8 cellular contexts compared by ENCODE assay signal in the genomic region with DNA sequence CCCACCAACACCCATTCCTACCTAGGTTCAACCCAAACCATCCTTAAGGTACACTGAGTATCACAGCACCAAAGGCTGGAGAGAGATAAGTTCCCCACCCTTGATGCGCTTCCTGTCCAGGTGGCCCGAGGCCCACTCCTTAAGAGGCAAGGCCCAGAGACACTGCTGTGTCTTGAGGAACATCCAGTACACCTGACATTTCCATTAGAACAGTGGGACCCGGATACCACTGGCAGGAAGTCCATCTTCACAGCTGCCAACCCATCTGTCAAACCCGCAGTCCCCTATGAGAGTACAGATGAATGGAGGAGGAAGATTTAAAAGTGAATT. TPM values are rescaled to one million over a fixed set of nuclear protein-coding genes. Genes with fewer than 3 reads are reported as not detected.
DNase-seq lines count a peak whose midpoint lies in the region; ATAC-seq and TF ChIP-seq lines count a peak whose summit lies in the region.

No MANE protein-coding gene starts in this region.

- TF ChIP-seq CTCF in H9 (conservative IDR thresholded peaks at IDR 0.05) (no peak), astrocyte of the cerebellum (IDR thresholded peaks at IDR 0.05; ENCODE audit: low read depth, low read length, missing control alignments) (no peak)

- H3K27ac Mint-ChIP-seq in H9 = no peak overlapping the region

- in situ Hi-C loops in astrocyte of the cerebellum (cut with HindIII; ENCODE audit: low sequenced_read_pairs) = no loop called here

- H3K4ac ChIP-seq in H9 (ENCODE audit: low read depth, low read length) = no peak overlapping the region

- H3K79me1 ChIP-seq in H9 (ENCODE audit: insufficient read depth, low read depth, low read length, poor library complexity, severe bottlenecking) = no peaks in the 10 kb centered on the region

- H3K9ac ChIP-seq in H9 (ENCODE audit: extremely low read depth, insufficient read length, low read length) = no peak overlapping the region

- H2BK5ac ChIP-seq in H9 (ENCODE audit: insufficient read length, low read length) = no peak overlapping the region

- H3K36me3 ChIP-seq in ACC112 (ENCODE audit: insufficient read depth, low read length) = no peaks in the 10 kb centered on the region
- H3K36me3 ChIP-seq in mesodermal cell (ENCODE audit: control insufficient read depth, insufficient read depth, low read length) = no peaks in the 10 kb centered on the region
- no peaks in the 10 kb centered on the region for H3K36me3 ChIP-seq in aorta (ENCODE audit: control insufficient read depth in 1 of 2, insufficient read depth in 2 of 2, low read length in 1 of 2)

- H2BK120ac ChIP-seq in H9 (ENCODE audit: low read depth, low read length, poor library complexity, severe bottlenecking) = no peak overlapping the region

- no peak overlapping the region for H3K14ac ChIP-seq in H9 (ENCODE audit: insufficient read depth, low read length)

- peak; percentile 45 for DNase-seq in H9
- DNase-seq in astrocyte of the cerebellum (ENCODE audit: low read depth) = no peak
- DNase-seq in aorta = no peak
- no peak for DNase-seq in SIG-M5 (lab: John Stamatoyannopoulos, UW)
- no peak for DNase-seq in NCI-H128 (lab: John Stamatoyannopoulos, UW; ENCODE audit: unreplicated experiment)
- no peak for DNase-seq in NCI-H748 (lab: John Stamatoyannopoulos, UW; ENCODE audit: unreplicated experiment)

- H3K4me1 Mint-ChIP-seq in H9 = peaks cover 15 to 18% of the 10 kb centered on the region in 2 experiments

- H3K27me3 ChIP-seq in ACC112 (ENCODE audit: insufficient read depth, low read length) (no peaks in the 10 kb centered on the region), H9 (ENCODE audit: insufficient read depth, low read length) (no peaks in the 10 kb centered on the region), aorta (ENCODE audit: control insufficient read depth in 1 of 2, insufficient read depth in 2 of 2, low read length in 1 of 2) (no peaks in the 10 kb centered on the region)

- H3K27ac ChIP-seq in ACC112 (ENCODE audit: low read depth, low read length) (peak overlapping the region; percentile 60), H9 (ENCODE audit: insufficient read length, low read depth, low read length) (no peak overlapping the region), mesodermal cell (ENCODE audit: low read depth, low read length, severe bottlenecking) (peak overlapping the region; percentile 73), aorta (ENCODE audit: low read depth in 1 of 2, low read length in 2 of 2) (peak overlapping the region; percentile 48 to 71)

- H4K8ac ChIP-seq in H9 (replicated peaks; ENCODE audit: insufficient read length, low read depth, low read length) = no peak overlapping the region

- H3K4me3 ChIP-seq in ACC112 (ENCODE audit: low read depth, low read length) (peak overlapping the region; percentile 95), astrocyte of the cerebellum (ENCODE audit: low read depth, low read length) (peak overlapping the region; percentile 62), mesodermal cell (ENCODE audit: extremely low read depth, insufficient read depth, low read length, poor library complexity, severe bottlenecking) (peak overlapping the region; percentile 62), aorta (ENCODE audit: low read length in 2 of 2) (peak overlapping the region in 1 of 2 donors; percentile 64)

- no CpG with 5 or more reads among the region's 4 CpGs for WGBS in H9 (ENCODE audit: extremely low coverage, insufficient read length, low lambda C conversion rate)
- 67 to 88% methylated on average over 2 to 3 of the region's 4 CpGs for WGBS in mesodermal cell (ENCODE audit: insufficient coverage in 2 of 2), 2 experiments
- 45 to 48% methylated on average over 4 of the region's 4 CpGs for WGBS in aorta, 2 donors

- H2BK15ac ChIP-seq in H9 (ENCODE audit: low read depth, low read length) = no peak overlapping the region

- no peak overlapping the region for H2BK20ac ChIP-seq in H9 (ENCODE audit: low read depth, low read length, poor library complexity, severe bottlenecking)

- peak overlapping the region; percentile 72 to 84 for H3K4me3 Mint-ChIP-seq in H9

- H3K27me3 Mint-ChIP-seq in H9 (ENCODE audit: low read depth) = peaks cover 20% of the 10 kb centered on the region

- no peak overlapping the region for H3T11ph ChIP-seq in H9 (ENCODE audit: low read length)

- H3K36me3 Mint-ChIP-seq in H9 (ENCODE audit: insufficient read depth in 1 of 3, low read depth in 3 of 3) = peaks cover 0 to 1% (median 0%) of the 10 kb centered on the region in 3 experiments; a peak in 1 of 7 replicates

- no peaks in the 10 kb centered on the region for H4K20me1 ChIP-seq in H9 (ENCODE audit: control insufficient read depth, insufficient read depth, insufficient read length)

- H3K9me3 Mint-ChIP-seq in H9 = no peaks in the 10 kb centered on the region; a peak in 1 of 5 replicates

- H2AK5ac ChIP-seq in H9 (ENCODE audit: insufficient read length, low read length) = no peak overlapping the region

- H3K23me2 ChIP-seq in H9 (ENCODE audit: insufficient read length, low read depth, low read length, poor library complexity, severe bottlenecking) = peaks cover 6% of the 10 kb centered on the region

- H3K18ac ChIP-seq in H9 (ENCODE audit: insufficient read length, low read depth, low read length) = no peak overlapping the region

- H3K4me2 ChIP-seq in H9 (ENCODE audit: insufficient read depth, insufficient read length, low read length) = peak overlapping the region; percentile 38

- H3K23ac ChIP-seq in H9 (ENCODE audit: insufficient read length, low read depth, low read length) = no peak overlapping the region

- H3K4me1 ChIP-seq in ACC112 (ENCODE audit: control insufficient read depth, insufficient read depth, low read length, unreplicated experiment) = peaks cover 16% of the 10 kb centered on the region
- H3K4me1 ChIP-seq in H9 (ENCODE audit: insufficient read depth, low read length) = peaks cover 2% of the 10 kb centered on the region; the same call in 1 of the 2 replicates
- peaks cover 8% of the 10 kb centered on the region for H3K4me1 ChIP-seq in mesodermal cell (ENCODE audit: control insufficient read depth, insufficient read depth, low read length, poor library complexity, severe bottlenecking)
- no peaks in the 10 kb centered on the region for H3K4me1 ChIP-seq in aorta (ENCODE audit: control insufficient read depth in 1 of 2, insufficient read depth in 2 of 2, low read length in 2 of 2)

- intact Hi-C loops in aorta (cut with DNase I) = no loop called here

- no peak overlapping the region for H4K5ac ChIP-seq in H9 (ENCODE audit: insufficient read length, low read depth, low read length)

- H3K9me3 ChIP-seq in H9 (ENCODE audit: control insufficient read depth, low read depth, low read length) (no peaks in the 10 kb centered on the region), mesodermal cell (ENCODE audit: control insufficient read depth, low read length) (no peaks in the 10 kb centered on the region), aorta (ENCODE audit: control insufficient read depth, low read length) (no peaks in the 10 kb centered on the region)

- no peak overlapping the region for H3K56ac ChIP-seq in H9 (ENCODE audit: insufficient read length, low read depth, low read length)

- no peak for ATAC-seq in aorta (ENCODE audit: low FRiP score)

- H2AFZ ChIP-seq in ACC112 (ENCODE audit: low read length, unreplicated experiment) (peak overlapping the region; percentile 88), H9 (ENCODE audit: low read length) (no peak overlapping the region)

- H2BK12ac ChIP-seq in H9 (ENCODE audit: insufficient read length, low read depth, low read length) = no peak overlapping the region

- H3K79me2 ChIP-seq in ACC112 (ENCODE audit: control insufficient read depth, insufficient read depth, low read length, unreplicated experiment) (peaks cover 23% of the 10 kb centered on the region), H9 (ENCODE audit: insufficient read depth, low read length) (no peaks in the 10 kb centered on the region)

- H4K91ac ChIP-seq in H9 (ENCODE audit: insufficient read length, low read depth, low read length) = no peak overlapping the region

RNA-seq across cellular contexts. Expression of gene INPP1, which starts 0.3 kb away (rescaled TPM):
- total RNA-seq in H9 (2021) (3.0 and 4.3 TPM in 2 replicates), aorta (10 to 100 TPM; 31.8 to 39.7 TPM)
- 24.5 TPM for polyA plus RNA-seq in mesodermal cell (2013, experiment 1 of 2)
- 23.6 TPM for polyA plus RNA-seq in mesodermal cell (2013, experiment 2 of 2)
- 10 to 100 TPM; 18.5 to 43.1 TPM for polyA plus RNA-seq in aorta

RNA-seq across cellular contexts. Expression of gene HIBCH, which starts 23.5 kb away (rescaled TPM):
- total RNA-seq in H9 (2021) (25.5 and 28.0 TPM in 2 replicates), aorta (10 to 100 TPM; 50.1 to 51.5 TPM)
- polyA plus RNA-seq in mesodermal cell (2013, experiment 1 of 2) = 21.8 TPM
- polyA plus RNA-seq in mesodermal cell (2013, experiment 2 of 2) = 25.1 TPM
- 10 to 100 TPM; 28.9 to 34.6 TPM for polyA plus RNA-seq in aorta
